Comparison of ENCODE assay signal across 8 cellular contexts in genomic region chr7:74401137-74401859, GRCh38. TPM values are rescaled to one million over a fixed set of nuclear protein-coding genes. Genes with fewer than 3 reads are reported as not detected.
A peak's percentile ranks its signal among the peaks of the same experiment; 100 is the strongest.
DNase-seq lines count a peak whose midpoint lies in the region; ATAC-seq and TF ChIP-seq lines count a peak whose summit lies in the region.

No MANE protein-coding gene starts in this region.

- H2BK5ac ChIP-seq in neuronal stem cell (ENCODE audit: low read length) = no peak overlapping the region

- no peak overlapping the region for H3K4ac ChIP-seq in neuronal stem cell (ENCODE audit: low read length)

- no peak for TF ChIP-seq POLR2A in HCT116 (IDR thresholded peaks at IDR 0.05; ENCODE audit: borderline replicate concordance, extremely low read depth, insufficient read depth, insufficient read length)

- H4K20me1 ChIP-seq in HCT116 (ENCODE audit: insufficient read depth) = no peaks in the 10 kb centered on the region
- no peaks in the 10 kb centered on the region for H4K20me1 ChIP-seq in OCI-LY3 (ENCODE audit: insufficient read depth, low read length)
- H4K20me1 ChIP-seq in fibroblast of lung (ENCODE audit: control insufficient read depth, extremely low read depth, insufficient read depth, low read length) = no peaks in the 10 kb centered on the region

- H3K9ac ChIP-seq in HCT116 (ENCODE audit: low read length) = no peak overlapping the region
- no peak overlapping the region for H3K9ac ChIP-seq in OCI-LY3 (ENCODE audit: low read length)
- H3K9ac ChIP-seq in fibroblast of lung (ENCODE audit: insufficient read depth, low read length) = no peak overlapping the region
- H3K9ac ChIP-seq in neuronal stem cell (ENCODE audit: low read depth, low read length, poor library complexity) = no peak overlapping the region

- no peak overlapping the region for H3K23ac ChIP-seq in neuronal stem cell (ENCODE audit: low read depth, low read length, poor library complexity)

- no peak overlapping the region for H3K4me3 Mint-ChIP-seq in CD4-positive, CD25-positive, alpha-beta regulatory T cell

- no peaks in the 10 kb centered on the region for H3K27me3 ChIP-seq in CD4-positive, CD25-positive, alpha-beta regulatory T cell (ENCODE audit: control insufficient read depth, insufficient read depth, low read length)
- no peaks in the 10 kb centered on the region for H3K27me3 ChIP-seq in HCT116 (ENCODE audit: insufficient read depth, low read length)
- H3K27me3 ChIP-seq in OCI-LY3 (ENCODE audit: low read depth, low read length) = no peaks in the 10 kb centered on the region
- H3K27me3 ChIP-seq in fibroblast of lung (ENCODE audit: control insufficient read depth, insufficient read depth, low read length) = no peaks in the 10 kb centered on the region
- no peaks in the 10 kb centered on the region for H3K27me3 ChIP-seq in neuronal stem cell (ENCODE audit: control insufficient read depth in 3 of 3, insufficient read depth in 3 of 3, low read depth in 1 of 3, low read length in 3 of 3)

- no peaks in the 10 kb centered on the region for H3K9me2 ChIP-seq in HCT116 (ENCODE audit: insufficient read depth)

- no peak overlapping the region for H4K91ac ChIP-seq in neuronal stem cell (ENCODE audit: low read depth, low read length, poor library complexity)

- H3K27me3 Mint-ChIP-seq in CD4-positive, CD25-positive, alpha-beta regulatory T cell = peaks cover 4% of the 10 kb centered on the region

- no peaks in the 10 kb centered on the region for H3K79me2 ChIP-seq in HCT116 (ENCODE audit: insufficient read depth, low read length)
- no peaks in the 10 kb centered on the region for H3K79me2 ChIP-seq in OCI-LY3 (ENCODE audit: low read length)
- no peaks in the 10 kb centered on the region for H3K79me2 ChIP-seq in fibroblast of lung (ENCODE audit: control insufficient read depth, insufficient read depth, low read length)

- no peak overlapping the region for H3K27ac Mint-ChIP-seq in CD4-positive, CD25-positive, alpha-beta regulatory T cell

- no CpG with 5 or more reads among the region's 14 CpGs for WGBS in neuronal stem cell (ENCODE audit: extremely low coverage in 2 of 2, insufficient read length in 2 of 2, insufficient replicate concordance in 1 of 2), 2 donors

- no peak overlapping the region for H4K8ac ChIP-seq in neuronal stem cell (ENCODE audit: low read depth, low read length)

- TF ChIP-seq CTCF in HCT116 (IDR thresholded peaks at IDR 0.05 in 2 of 3, conservative IDR thresholded peaks at IDR 0.05 in 1 of 3; ENCODE audit: borderline replicate concordance in 1 of 3, insufficient read depth in 1 of 3, low read depth in 2 of 3, low read length in 2 of 3) (peak; percentile 85 to 99 (median 97)), OCI-LY3 (IDR thresholded peaks at IDR 0.05; ENCODE audit: low read depth, low read length) (peak; percentile 86), fibroblast of lung (conservative IDR thresholded peaks at IDR 0.05 in 1 of 2, IDR thresholded peaks at IDR 0.05 in 1 of 2; ENCODE audit: low read depth in 1 of 2, low read length in 2 of 2) (peak; percentile 98)

- H3K4me1 Mint-ChIP-seq in CD4-positive, CD25-positive, alpha-beta regulatory T cell = no peaks in the 10 kb centered on the region

- H3K36me3 Mint-ChIP-seq in CD4-positive, CD25-positive, alpha-beta regulatory T cell = no peaks in the 10 kb centered on the region

- H2BK15ac ChIP-seq in neuronal stem cell (ENCODE audit: low read length) = no peak overlapping the region

- H3K79me1 ChIP-seq in neuronal stem cell (ENCODE audit: low read depth, low read length) = no peaks in the 10 kb centered on the region

- H3K4me2 ChIP-seq in HCT116 (ENCODE audit: low read length) (no peak overlapping the region), OCI-LY3 (ENCODE audit: low read length) (no peak overlapping the region), fibroblast of lung (ENCODE audit: extremely low read depth, insufficient read depth, low read length) (no peak overlapping the region), neuronal stem cell (ENCODE audit: insufficient read depth, low read length, poor library complexity, severe bottlenecking) (no peak overlapping the region)

- TF ChIP-seq RAD21 in HCT116 (IDR thresholded peaks at IDR 0.05; ENCODE audit: low read depth) = peak; percentile 93

- no peaks in the 10 kb centered on the region for H3K9me3 ChIP-seq in CD4-positive, CD25-positive, alpha-beta regulatory T cell (ENCODE audit: control insufficient read depth in 2 of 2, low read length in 2 of 2)
- H3K9me3 ChIP-seq in HCT116 (ENCODE audit: control insufficient read depth in 1 of 2, insufficient read depth in 1 of 2, low read depth in 1 of 2, low read length in 2 of 2) (no peaks in the 10 kb centered on the region), OCI-LY3 (ENCODE audit: insufficient read depth, low read length) (no peaks in the 10 kb centered on the region), fibroblast of lung (ENCODE audit: control insufficient read depth, insufficient read depth, low read depth, low read length) (no peaks in the 10 kb centered on the region), neuronal stem cell (replicated peaks in 1 of 2; ENCODE audit: control insufficient read depth in 2 of 2, insufficient read depth in 1 of 2, low read depth in 1 of 2, low read length in 2 of 2) (no peaks in the 10 kb centered on the region)

- H3K4me3 ChIP-seq in CD4-positive, CD25-positive, alpha-beta regulatory T cell (ENCODE audit: low read depth, low read length) = no peak overlapping the region
- no peak overlapping the region for H3K4me3 ChIP-seq in HCT116 (replicated peaks in 1 of 2; ENCODE audit: low read depth in 1 of 2, low read length in 2 of 2)
- H3K4me3 ChIP-seq in OCI-LY3 (ENCODE audit: low read length) = no peak overlapping the region
- no peak overlapping the region for H3K4me3 ChIP-seq in fibroblast of lung (replicated peaks in 1 of 4; ENCODE audit: control extremely low read depth in 1 of 4, insufficient read depth in 1 of 4, low read depth in 3 of 4, low read length in 4 of 4)
- no peak overlapping the region for H3K4me3 ChIP-seq in neuronal stem cell (ENCODE audit: low read length in 2 of 2)

- H2BK120ac ChIP-seq in neuronal stem cell (ENCODE audit: low read depth, low read length) = no peak overlapping the region

- POLR2A ChIA-PET in HCT116 (lab: Charles Lee) = interaction anchor here (0.9 to 1.4 kb wide), 3 partner anchors 18 to 195 kb away, joined by 3 to 5 read pairs (median 4); partner anchors contain the start of gene LAT2

- RAD21 ChIA-PET in HCT116 (lab: Charles Lee; ENCODE audit: low non-redundant PET in 1 of 2, low total read pairs in 2 of 2, uncharacterized antibody in 2 of 2, unreplicated experiment in 2 of 2) = interaction anchor here (0.5 to 2.0 kb wide), 9 partner anchors 126 to 537 kb away, joined by 3 to 19 read pairs (median 4); no protein-coding TSS in a partner anchor

- no peak overlapping the region for H2AK5ac ChIP-seq in neuronal stem cell (ENCODE audit: low read depth, low read length)

- H3K14ac ChIP-seq in neuronal stem cell (ENCODE audit: low read length) = no peak overlapping the region

- CTCF ChIA-PET in HCT116 (lab: Charles Lee) = interaction anchor here (0.6 to 3.8 kb wide), 24 partner anchors 9 to 374 kb away, joined by 3 to 79 read pairs (median 4); partner anchors contain the start of gene LAT2

- no TSS peak for BruUV-seq in HCT116 (replicated peaks; lab: Mats Ljungman, UMichigan)

- no peaks in the 10 kb centered on the region for H3K4me1 ChIP-seq in CD4-positive, CD25-positive, alpha-beta regulatory T cell (ENCODE audit: control insufficient read depth, insufficient read depth, low read length, poor library complexity, severe bottlenecking)
- H3K4me1 ChIP-seq in HCT116 (ENCODE audit: control insufficient read depth in 1 of 2, insufficient read depth in 2 of 2, low read length in 2 of 2) = peaks cover 0 to 13% of the 10 kb centered on the region in 2 experiments; a peak in 1 of 4 replicates
- H3K4me1 ChIP-seq in OCI-LY3 (ENCODE audit: low read length) = no peaks in the 10 kb centered on the region
- no peaks in the 10 kb centered on the region for H3K4me1 ChIP-seq in fibroblast of lung (ENCODE audit: control insufficient read depth, extremely low read depth, insufficient read depth, low read length)
- H3K4me1 ChIP-seq in neuronal stem cell (ENCODE audit: control insufficient read depth in 2 of 2, insufficient read depth in 1 of 2, low read depth in 1 of 2, low read length in 2 of 2) = no peaks in the 10 kb centered on the region

- no peak overlapping the region for H2BK12ac ChIP-seq in neuronal stem cell (ENCODE audit: low read length)

- DNase-seq in CD4-positive, CD25-positive, alpha-beta regulatory T cell = peak; percentile 41 to 62 (median 61)
- DNase-seq in HCT116 (ENCODE audit: low read depth, low spot score) (peak; percentile 28), fibroblast of lung (ENCODE audit: low read depth in 2 of 2) (peak; percentile 32 to 52), neuronal stem cell (ENCODE audit: low spot score) (peak; percentile 79), substantia nigra (lab: John Stamatoyannopoulos, UW) (peak in 37 of 49 donors; percentile 5 to 72 (median 46))
- DNase-seq in activated T-cell treated with anti-CD3 and anti-CD28 coated beads, Interleukin-2, amount 50 U/mL, for 1 hour = peak; percentile 71

- intact Hi-C loops in HCT116 (cut with micrococcal nuclease) = loop anchor here (1.0 to 5.0 kb wide), 3 partner anchors 195 to 535 kb away; no protein-coding TSS in a partner anchor

- H3K18ac ChIP-seq in neuronal stem cell (ENCODE audit: low read length) = no peak overlapping the region

- no peaks in the 10 kb centered on the region for H3K9me3 Mint-ChIP-seq in CD4-positive, CD25-positive, alpha-beta regulatory T cell

- peak; percentile 53 to 58 for ATAC-seq in CD4-positive, CD25-positive, alpha-beta regulatory T cell (ENCODE audit: low read depth in 2 of 2)
- ATAC-seq in HCT116 = peak; percentile 78
- ATAC-seq in HG03097 (IDR thresholded peaks at IDR 0.05; ENCODE audit: low FRiP score, unreplicated experiment) = no peak

- H3K27ac ChIP-seq in CD4-positive, CD25-positive, alpha-beta regulatory T cell (ENCODE audit: insufficient read depth, low read length, poor library complexity, severe bottlenecking) = no peak overlapping the region
- H3K27ac ChIP-seq in HCT116 (ENCODE audit: low read depth, low read length) (peak overlapping the region; percentile 37), OCI-LY3 (ENCODE audit: low read length) (no peak overlapping the region), fibroblast of lung (ENCODE audit: insufficient read depth, low read length) (no peak overlapping the region), neuronal stem cell (replicated peaks; ENCODE audit: low read length) (no peak overlapping the region), substantia nigra (ENCODE audit: low read depth, low read length, poor library complexity, severe bottlenecking) (peak overlapping the region; percentile 9)

- H2AFZ ChIP-seq in HCT116 (ENCODE audit: low read depth, low read length, poor library complexity, severe bottlenecking) = no peak overlapping the region
- H2AFZ ChIP-seq in OCI-LY3 (ENCODE audit: low read depth, low read length) = no peak overlapping the region
- no peak overlapping the region for H2AFZ ChIP-seq in fibroblast of lung (ENCODE audit: low read length)
- H2AFZ ChIP-seq in neuronal stem cell (ENCODE audit: low read length) = no peak overlapping the region

- H3K36me3 ChIP-seq in CD4-positive, CD25-positive, alpha-beta regulatory T cell (ENCODE audit: control insufficient read depth, insufficient read depth, low read length) = no peaks in the 10 kb centered on the region
- H3K36me3 ChIP-seq in HCT116 (ENCODE audit: control insufficient read depth in 1 of 2, insufficient read depth in 2 of 2, low read length in 2 of 2) = peaks cover 5 to 12% of the 10 kb centered on the region in 2 experiments; a peak in 3 of 4 replicates
- H3K36me3 ChIP-seq in OCI-LY3 (replicated peaks; ENCODE audit: low read depth, low read length) = peaks cover 16% of the 10 kb centered on the region
- peaks cover 21% of the 10 kb centered on the region for H3K36me3 ChIP-seq in fibroblast of lung (ENCODE audit: control insufficient read depth, insufficient read depth, low read length)
- H3K36me3 ChIP-seq in neuronal stem cell (replicated peaks in 1 of 2; ENCODE audit: control insufficient read depth in 2 of 2, insufficient read depth in 2 of 2, low read length in 2 of 2) = peaks cover 19 to 76% of the 10 kb centered on the region in 2 donors

RNA-seq across cellular contexts. Expression of gene GTF2IRD1, which starts 52.4 kb away (rescaled TPM):
- total RNA-seq in CD4-positive, CD25-positive, alpha-beta regulatory T cell = 2.4 TPM
- polyA plus RNA-seq in CD4-positive, CD25-positive, alpha-beta regulatory T cell = under 1 TPM in 1 of 4 donors, not detected in 3; 0.16 TPM
- 34.5 TPM for total RNA-seq in HCT116 (2021; ENCODE audit: unreplicated experiment)
- 38.2 and 47.2 TPM in 2 replicates for polyA plus RNA-seq in HCT116 (2012)
- total RNA-seq in fibroblast of lung = 10.0 and 14.7 TPM in 2 replicates
- 7.8 and 9.7 TPM in 2 replicates for polyA plus RNA-seq in fibroblast of lung
- polyA plus RNA-seq in fibroblast of lung (2012) = 12.8 and 15.4 TPM in 2 replicates
- 18.9 and 24.1 TPM in 2 replicates for polyA minus RNA-seq in fibroblast of lung (ENCODE audit: low replicate concordance)
- 87.8 TPM for polyA plus RNA-seq in neuronal stem cell (2013, experiment 1 of 2)
- 87.6 TPM for polyA plus RNA-seq in neuronal stem cell (2013, experiment 2 of 2)

Comparison
In these comparisons a context has a peak if more than half of its experiments do, and no peak if none do; other contexts are left out.
1. DNase-seq: peak in every context shown above with its lines; median percentile 79 in neuronal stem cell; 71 in activated T-cell treated with anti-CD3 and anti-CD28 coated beads, Interleukin-2, amount 50 U/mL, for 1 hour; 61 in CD4-positive, CD25-positive, alpha-beta regulatory T cell; 46 in substantia nigra; 42 in fibroblast of lung; 28 in HCT116.
2. H3K27ac ChIP-seq: peak in HCT116 (single experiment) and substantia nigra (single experiment); none in CD4-positive, CD25-positive, alpha-beta regulatory T cell (single experiment), OCI-LY3 (single experiment), fibroblast of lung (single experiment) and neuronal stem cell (single experiment).
3. Peak in every context shown above with its lines, with median percentiles within 50 percentile points of each other: CTCF ChIP-seq.